In genomic region chrX:150258463-150259430, GRCh38 we compare ENCODE assay signal across 21 cellular contexts.
DNase-seq lines count a peak whose midpoint lies in the region; FAIRE-seq lines count a peak whose summit lies in the region.
"Had no signal": no experiment of that assay in that cellular context is flagged by ENCODE, and none has a peak within 500 bp of the region (broad histone marks: within the 10 kb centered on the region; RNA-seq: fewer than 3 reads in every experiment).

No MANE protein-coding gene starts in this region.

- DNase-seq in AG20443 (ENCODE audit: low spot score) = peak; percentile 50
- DNase-seq in M059J (ENCODE audit: low read depth) = peak; percentile 66
- peak; percentile 39 for DNase-seq in dedifferentiated amniotic fluid mesenchymal stem cell (ENCODE audit: extremely low spot score)
- peak; percentile 57 for DNase-seq in kidney tubule cell (ENCODE audit: low spot score)
- DNase-seq in GM19239 (ENCODE audit: insufficient read length, low spot score) = no peak
- DNase-seq in activated CD4-positive, alpha-beta T cell treated with anti-CD3 and anti-CD28 coated beads, Interleukin-2, amount 10 ng/mL, durations not matched to agents 24 days and 14 days = no peak
- no peak for DNase-seq in amygdala (lab: John Stamatoyannopoulos, UW)
- no peak for DNase-seq in SW 1271 (lab: John Stamatoyannopoulos, UW)
- DNase-seq: ACHN; activated naive CD8-positive, alpha-beta T cell treated with anti-CD3 and anti-CD28 coated beads, Interleukin-2, amount 50 U/mL, for 24 hours; CD4-positive, alpha-beta memory T cell; gastrocnemius medialis; left ventricle myocardium inferior; NCI-H2029 treated with DMSO at 0.1 percent for 48 hours; NCI-H510A; SHP77; stimulated activated CD4-positive, alpha-beta T cell treated with anti-CD3 and anti-CD28 coated beads, Interleukin-2, amount 100 ng/mL, for 24 hours; stimulated activated naive CD8-positive, alpha-beta T cell treated with anti-CD3 and anti-CD28 coated beads, Interleukin-15, amount 100 ng/mL, for 72 hours; WERI-Rb-1 had no signal

- H3K27ac Mint-ChIP-seq in activated CD4-positive, alpha-beta T cell treated with anti-CD3 and anti-CD28 coated beads, Interleukin-2, amount 10 ng/mL, durations not matched to agents 24 days and 14 days = no peak overlapping the region
- H3K27ac Mint-ChIP-seq: activated naive CD8-positive, alpha-beta T cell treated with anti-CD3 and anti-CD28 coated beads, Interleukin-2, amount 50 U/mL, for 24 hours; CD4-positive, alpha-beta memory T cell; stimulated activated naive CD8-positive, alpha-beta T cell treated with anti-CD3 and anti-CD28 coated beads, Interleukin-15, amount 100 ng/mL, for 72 hours; T-helper 1 cell treated with Interleukin-12 subunit alpha and Interleukin-12 subunit beta and Interleukin-4 antibody, amounts not matched to agents 30 μg/mL and 1 μg/mL, for 36 hours had no signal

- peaks cover 3% of the 10 kb centered on the region for H3K27me3 Mint-ChIP-seq in activated CD4-positive, alpha-beta T cell treated with anti-CD3 and anti-CD28 coated beads, Interleukin-2, amount 10 ng/mL, durations not matched to agents 24 days and 14 days
- H3K27me3 Mint-ChIP-seq: activated naive CD8-positive, alpha-beta T cell treated with anti-CD3 and anti-CD28 coated beads, Interleukin-2, amount 50 U/mL, for 24 hours; CD4-positive, alpha-beta memory T cell; stimulated activated naive CD8-positive, alpha-beta T cell treated with anti-CD3 and anti-CD28 coated beads, Interleukin-15, amount 100 ng/mL, for 72 hours had no signal

- H3K4me1 Mint-ChIP-seq in activated CD4-positive, alpha-beta T cell treated with anti-CD3 and anti-CD28 coated beads, Interleukin-2, amount 10 ng/mL, durations not matched to agents 24 days and 14 days = peaks cover 6% of the 10 kb centered on the region

- H3K36me3 Mint-ChIP-seq in activated CD4-positive, alpha-beta T cell treated with anti-CD3 and anti-CD28 coated beads, Interleukin-2, amount 10 ng/mL, durations not matched to agents 24 days and 14 days (ENCODE audit: low read depth) = no peaks in the 10 kb centered on the region
- H3K36me3 Mint-ChIP-seq: CD4-positive, alpha-beta memory T cell had no signal

- FAIRE-seq in GM19239 (lab: Jason Lieb, UNC) = no peak
- FAIRE-seq: K562 had no signal

- no peaks in the 10 kb centered on the region for H3K9me3 Mint-ChIP-seq in activated CD4-positive, alpha-beta T cell treated with anti-CD3 and anti-CD28 coated beads, Interleukin-2, amount 10 ng/mL, durations not matched to agents 24 days and 14 days
- H3K9me3 Mint-ChIP-seq: activated naive CD8-positive, alpha-beta T cell treated with anti-CD3 and anti-CD28 coated beads, Interleukin-2, amount 50 U/mL, for 24 hours; CD4-positive, alpha-beta memory T cell; stimulated activated naive CD8-positive, alpha-beta T cell treated with anti-CD3 and anti-CD28 coated beads, Interleukin-15, amount 100 ng/mL, for 72 hours; T-helper 1 cell treated with Interleukin-12 subunit alpha and Interleukin-12 subunit beta and Interleukin-4 antibody, amounts not matched to agents 30 μg/mL and 1 μg/mL, for 36 hours had no signal

- intact Hi-C loops in activated CD4-positive, alpha-beta T cell treated with anti-CD3 and anti-CD28 coated beads, Interleukin-2, amount 10 ng/mL, durations not matched to agents 24 days and 14 days (cut with micrococcal nuclease) = no loop called here

- no peak overlapping the region for H3K4me3 Mint-ChIP-seq in activated CD4-positive, alpha-beta T cell treated with anti-CD3 and anti-CD28 coated beads, Interleukin-2, amount 10 ng/mL, durations not matched to agents 24 days and 14 days
- H3K4me3 Mint-ChIP-seq: activated naive CD8-positive, alpha-beta T cell treated with anti-CD3 and anti-CD28 coated beads, Interleukin-2, amount 50 U/mL, for 24 hours; CD4-positive, alpha-beta memory T cell; stimulated activated naive CD8-positive, alpha-beta T cell treated with anti-CD3 and anti-CD28 coated beads, Interleukin-15, amount 100 ng/mL, for 72 hours; T-helper 1 cell treated with Interleukin-12 subunit alpha and Interleukin-12 subunit beta and Interleukin-4 antibody, amounts not matched to agents 30 μg/mL and 1 μg/mL, for 36 hours had no signal

Comparison
In these comparisons a context has a peak if more than half of its experiments do, and no peak if none do; other contexts are left out.
1. DNase-seq: peak in AG20443 (single experiment), M059J (single experiment), dedifferentiated amniotic fluid mesenchymal stem cell (single experiment) and kidney tubule cell (single experiment); none in GM19239 (single experiment), activated CD4-positive, alpha-beta T cell treated with anti-CD3 and anti-CD28 coated beads, Interleukin-2, amount 10 ng/mL, durations not matched to agents 24 days and 14 days (single experiment), amygdala (0 of 56) and SW 1271 (0 of 2).